Comparison of ENCODE assay signal across 1 cellular context in the genomic region with DNA sequence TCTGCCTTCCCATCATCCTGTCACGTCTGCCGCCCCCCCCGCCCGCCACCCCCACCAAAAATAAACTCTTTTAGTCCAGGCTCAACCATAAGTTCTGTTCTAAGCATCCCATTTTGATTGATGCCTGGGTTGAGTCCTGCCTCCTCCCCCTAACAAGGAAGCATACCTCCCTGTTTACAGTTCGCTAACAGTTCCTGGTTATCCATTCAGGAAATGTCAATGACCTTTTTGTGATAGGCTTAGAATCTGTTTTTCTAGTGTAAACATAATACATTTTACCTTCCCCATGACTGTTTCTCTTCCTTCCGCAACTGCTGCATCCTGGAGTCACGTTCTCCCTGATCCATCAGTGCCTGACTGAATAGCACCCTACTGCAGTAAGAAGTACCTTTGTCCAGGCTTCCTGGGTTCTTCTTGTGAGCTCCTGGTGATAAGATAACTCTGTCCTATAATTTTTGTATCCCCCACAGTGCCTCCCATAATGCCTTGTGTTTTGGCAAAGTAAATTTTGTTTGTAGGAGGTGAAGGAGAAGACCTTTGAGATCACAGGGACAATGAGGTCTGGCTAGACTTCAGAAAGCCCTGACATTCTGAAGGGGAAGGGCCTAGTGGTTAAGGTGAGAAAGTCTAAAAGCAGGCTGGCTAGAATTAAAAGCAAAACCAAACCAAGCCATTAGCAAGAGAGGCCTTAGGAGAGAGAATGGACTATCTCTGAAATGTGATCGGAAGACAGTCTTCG.
TF ChIP-seq lines count a peak whose summit lies in the region.

No MANE protein-coding gene starts in this region.

TF ChIP-seq in endothelial cell of umbilical vein, 7 proteins besides CTCF, POLR2A, EP300 and RAD21:
- TF ChIP-seq EZH2 (IDR thresholded peaks at IDR 0.05; ENCODE audit: borderline replicate concordance, low read depth, low read length, severe bottlenecking) (no peak), FOS (IDR thresholded peaks at IDR 0.05; ENCODE audit: borderline replicate concordance, insufficient read depth, low read length) (peak; percentile 48), GATA2 (IDR thresholded peaks at IDR 0.05; ENCODE audit: insufficient read depth, insufficient read length, low read depth, low read length) (peak; percentile 82), JUN (IDR thresholded peaks at IDR 0.05; ENCODE audit: borderline replicate concordance, insufficient read depth, insufficient read length, low read depth) (peak; percentile 66), POLR2AphosphoS5 (IDR thresholded peaks at IDR 0.05; ENCODE audit: insufficient read depth, low read depth, low read length) (peak; percentile 63), MYC (IDR thresholded peaks at IDR 0.05; ENCODE audit: low read depth, low read length) (no peak)
- TF ChIP-seq, protein P1, sequence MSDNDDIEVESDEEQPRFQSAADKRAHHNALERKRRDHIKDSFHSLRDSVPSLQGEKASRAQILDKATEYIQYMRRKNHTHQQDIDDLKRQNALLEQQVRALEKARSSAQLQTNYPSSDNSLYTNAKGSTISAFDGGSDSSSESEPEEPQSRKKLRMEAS (IDR thresholded peaks at IDR 0.05; ENCODE audit: insufficient read depth, insufficient read length), result no peak
TF ChIP-seq in endothelial cell of umbilical vein: peak in this region for 4.
